1 cellular context compared by ENCODE assay signal in genomic region chr22:37607010-37607911, GRCh38.
TF ChIP-seq lines count a peak whose summit lies in the region.

No MANE protein-coding gene starts in this region.

TF ChIP-seq in A549, 52 proteins besides CTCF, POLR2A, EP300 and RAD21 (continued from another document):
- TF ChIP-seq REST (IDR thresholded peaks at IDR 0.05) (no peak), RNF2 (IDR thresholded peaks at IDR 0.05; ENCODE audit: borderline replicate concordance, low read depth) (no peak), EHF (CRISPR knock-in tag; IDR thresholded peaks at IDR 0.05) (no peak), MAZ (IDR thresholded peaks at IDR 0.05; ENCODE audit: borderline replicate concordance, low read depth, low read length) (no peak), ESRRA (IDR thresholded peaks at IDR 0.05; ENCODE audit: borderline replicate concordance, low read length) (no peak)
